Comparison of ENCODE assay signal across 9 cellular contexts in the genomic region with DNA sequence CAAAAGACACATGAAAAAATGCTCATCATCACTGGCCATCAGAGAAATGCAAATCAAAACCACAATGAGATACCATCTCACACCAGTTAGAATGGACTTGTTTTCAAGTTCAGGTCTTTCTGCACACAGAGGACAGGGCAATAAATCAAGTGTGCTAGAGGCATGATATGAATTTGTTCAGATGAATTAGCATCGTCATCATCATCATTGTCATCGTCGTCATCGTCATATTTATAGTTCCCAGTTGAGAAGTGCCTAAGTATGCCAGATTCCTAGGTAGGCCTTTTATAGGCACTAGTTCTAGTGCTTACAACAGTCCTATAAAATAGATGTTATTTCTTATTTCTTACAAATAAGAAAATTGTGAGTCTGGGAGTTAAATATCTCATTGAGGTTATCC. TPM values are rescaled to one million over a fixed set of nuclear protein-coding genes. Genes with fewer than 3 reads are reported as not detected.
"Had no signal": no experiment of that assay in that cellular context is flagged by ENCODE, and none has a peak within 500 bp of the region (broad histone marks: within the 10 kb centered on the region; RNA-seq: fewer than 3 reads in every experiment).

No MANE protein-coding gene starts in this region.

- H3K4me3 ChIP-seq: GM12878 had no signal

- ATAC-seq: GM12878 had no signal

- DNase-seq: GDM1, GF-D8 had no signal

- FAIRE-seq: G401.6, GM12878, GM12891, GM12892, GM18507, GM19239 had no signal

RNA-seq across cellular contexts. Expression of a gene that starts 34.7 kb away (rescaled TPM):
- total RNA-seq: G401 had no signal
